Comparison of ENCODE assay signal across 1 cellular context in genomic region chr7:131363719-131364118, GRCh38.
TF ChIP-seq lines count a peak whose summit lies in the region.

No MANE protein-coding gene starts in this region.

TF ChIP-seq in K562, 482 proteins besides CTCF, POLR2A, EP300 and RAD21:
- peak; percentile 33 to 44; a peak in 2 of 4 replicates for TF ChIP-seq FOXK2 (conservative IDR thresholded peaks at IDR 0.05 in 1 of 2, IDR thresholded peaks at IDR 0.05 in 1 of 2; ENCODE audit: low read depth in 2 of 2)
- TF ChIP-seq FOXJ2 (tag; IDR thresholded peaks at IDR 0.05) = peak; percentile 59; the same call in 1 of the 2 replicates
- no peak for TF ChIP-seq NFRKB (IDR thresholded peaks at IDR 0.05; ENCODE audit: low read depth)
- TF ChIP-seq E2F5 (CRISPR knock-in tag; IDR thresholded peaks at IDR 0.05) = no peak
- TF ChIP-seq ZNF384 (IDR thresholded peaks at IDR 0.05; ENCODE audit: low read depth, low read length) = 0 out of 2 replicates have a peak, but pooled peaks have one; percentile 13
